In the genomic region with DNA sequence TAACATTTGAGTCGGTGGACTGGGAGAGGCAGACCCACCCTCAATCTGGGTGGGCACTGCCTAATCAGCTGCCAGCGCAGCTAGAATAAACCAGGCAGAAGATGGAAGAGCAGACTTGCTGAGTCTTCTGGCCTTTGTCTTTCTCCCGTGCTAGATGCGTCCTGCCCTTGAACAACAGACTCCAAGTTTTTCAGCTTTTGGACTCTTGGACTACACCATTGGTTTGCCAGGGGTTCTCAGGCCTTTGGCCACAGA, we compare ENCODE assay signal across 26 cellular contexts. TPM values are rescaled to one million over a fixed set of nuclear protein-coding genes. Genes with fewer than 3 reads are reported as not detected.
DNase-seq lines count a peak whose midpoint lies in the region; ATAC-seq, FAIRE-seq and TF ChIP-seq lines count a peak whose summit lies in the region.
"Had no signal": no experiment of that assay in that cellular context is flagged by ENCODE, and none has a peak within 500 bp of the region (broad histone marks: within the 10 kb centered on the region; RNA-seq: fewer than 3 reads in every experiment).

No MANE protein-coding gene starts in this region.

- H3K27ac Mint-ChIP-seq in endodermal cell: peak overlapping the region; percentile 4
- H3K27ac Mint-ChIP-seq in stimulated activated memory B cell treated with anti-CD40 and anti-IgM and Interleukin-4, amounts not matched to agents 10 μg/mL and 1 μg/mL and 100 μg/mL, for 72 hours: no peak overlapping the region
- H3K27ac Mint-ChIP-seq: B cell; CD4-positive, alpha-beta T cell; CD8-positive, alpha-beta T cell had no signal

- H2AFZ ChIP-seq in Loucy (ENCODE audit: low read length): no peak overlapping the region
- no peak overlapping the region for H2AFZ ChIP-seq in HepG2 (ENCODE audit: low read length)
- no peak overlapping the region for H2AFZ ChIP-seq in trophoblast cell (ENCODE audit: insufficient read depth, low read length, poor library complexity)

- H3K4me3 Mint-ChIP-seq in endodermal cell: no peak overlapping the region
- no peak overlapping the region for H3K4me3 Mint-ChIP-seq in stimulated activated memory B cell treated with anti-CD40 and anti-IgM and Interleukin-4, amounts not matched to agents 10 μg/mL and 1 μg/mL and 100 μg/mL, for 72 hours
- H3K4me3 Mint-ChIP-seq: B cell; CD4-positive, alpha-beta T cell; CD8-positive, alpha-beta T cell had no signal

- no peaks in the 10 kb centered on the region for H3K79me1 ChIP-seq in trophoblast cell (ENCODE audit: low read length)

- no peaks in the 10 kb centered on the region for H3K36me3 Mint-ChIP-seq in endodermal cell (ENCODE audit: low read depth)
- no peaks in the 10 kb centered on the region for H3K36me3 Mint-ChIP-seq in stimulated activated memory B cell treated with anti-CD40 and anti-IgM and Interleukin-4, amounts not matched to agents 10 μg/mL and 1 μg/mL and 100 μg/mL, for 72 hours
- H3K36me3 Mint-ChIP-seq: CD8-positive, alpha-beta T cell had no signal

- H3F3A ChIP-seq in Loucy (ENCODE audit: low read depth): 0 out of 2 replicates have a peak, but pooled peaks cover 5% of the 10 kb centered on the region

- TF ChIP-seq POLR2A in HepG2 (IDR thresholded peaks at IDR 0.05; ENCODE audit: insufficient read depth in 1 of 2, low read depth in 2 of 2, low read length in 2 of 2): no peak

- peaks cover 13% of the 10 kb centered on the region for H3K4me1 ChIP-seq in Loucy (ENCODE audit: insufficient read depth, low read length, poor library complexity, severe bottlenecking)
- H3K4me1 ChIP-seq in endodermal cell (ENCODE audit: control insufficient read depth, insufficient read depth, low read length): no peaks in the 10 kb centered on the region
- peaks cover 29% of the 10 kb centered on the region for H3K4me1 ChIP-seq in HepG2 (ENCODE audit: insufficient read depth, low read length)
- H3K4me1 ChIP-seq in trophoblast cell (ENCODE audit: control insufficient read depth in 1 of 2, insufficient read depth in 2 of 2, low read length in 2 of 2): no peaks in the 10 kb centered on the region
- H3K4me1 ChIP-seq: BLaER1 treated with 17β-estradiol and CSF1 and Interleukin-3, amounts not matched to agents 10 nM and 100 nM; Caco-2 had no signal

- H3K18ac ChIP-seq in trophoblast cell (ENCODE audit: low read length): no peak overlapping the region

- H3K4me2 ChIP-seq in Loucy (ENCODE audit: low read depth, low read length, poor library complexity, severe bottlenecking): peak overlapping the region; percentile 35
- H3K4me2 ChIP-seq in HepG2 (ENCODE audit: low read depth, low read length): peak overlapping the region; percentile 54
- H3K4me2 ChIP-seq in trophoblast cell (ENCODE audit: low read length): no peak overlapping the region
- H3K4me2 ChIP-seq: BLaER1 treated with 17β-estradiol and CSF1 and Interleukin-3, amounts not matched to agents 10 nM and 100 nM had no signal

- H3K27ac ChIP-seq in endodermal cell (ENCODE audit: low read depth, low read length) (no peak overlapping the region), HepG2 (ENCODE audit: extremely low read length, insufficient read depth, low read length) (no peak overlapping the region), trophoblast cell (ENCODE audit: low read depth, low read length) (no peak overlapping the region)
- H3K27ac ChIP-seq: BLaER1 treated with 17β-estradiol and CSF1 and Interleukin-3, amounts not matched to agents 10 nM and 100 nM; C4-2B had no signal

- in situ Hi-C loops in HepG2 (cut with HindIII; ENCODE audit: extremely low pct_ligation_motif_present, low pct_unique_long_range_greater_than_20kb): loop anchor here (25.0 kb wide), 1 partner anchor 990 kb away; the partner anchor contains the start of gene ETFBKMT

- peak overlapping the region; percentile 86 for H2AK5ac ChIP-seq in trophoblast cell (ENCODE audit: low read length)

- H3K79me2 ChIP-seq in Loucy (ENCODE audit: insufficient read depth, low read length): no peaks in the 10 kb centered on the region
- H3K79me2 ChIP-seq in HepG2 (ENCODE audit: insufficient read depth, low read length): no peaks in the 10 kb centered on the region
- H3K79me2 ChIP-seq in trophoblast cell (ENCODE audit: control insufficient read depth, insufficient read depth, low read length, poor library complexity): no peaks in the 10 kb centered on the region

- no TSS peak for BruUV-seq in HepG2 (replicated peaks; lab: Mats Ljungman, UMichigan)

- H3K27me3 ChIP-seq in Loucy (ENCODE audit: insufficient read depth, low read length, poor library complexity, severe bottlenecking) (no peaks in the 10 kb centered on the region), endodermal cell (ENCODE audit: control insufficient read depth, insufficient read depth, low read length, poor library complexity, severe bottlenecking) (no peaks in the 10 kb centered on the region), HepG2 (ENCODE audit: control insufficient read depth in 1 of 2, insufficient read depth in 2 of 2, low read length in 2 of 2) (no peaks in the 10 kb centered on the region), trophoblast cell (ENCODE audit: insufficient read depth, low read length) (no peaks in the 10 kb centered on the region)
- H3K27me3 ChIP-seq: BLaER1 treated with 17β-estradiol and CSF1 and Interleukin-3, amounts not matched to agents 10 nM and 100 nM had no signal

- TF ChIP-seq RAD21 in HepG2 (CRISPR knock-in tag; IDR thresholded peaks at IDR 0.05): no peak

- H3K9ac ChIP-seq in Loucy (ENCODE audit: low read depth, low read length, poor library complexity, severe bottlenecking): no peak overlapping the region
- no peak overlapping the region for H3K9ac ChIP-seq in endodermal cell (ENCODE audit: extremely low read depth, low read length, poor library complexity, severe bottlenecking)
- no peak overlapping the region for H3K9ac ChIP-seq in HepG2 (ENCODE audit: insufficient read depth, low read depth, low read length)
- H3K9ac ChIP-seq in trophoblast cell (ENCODE audit: low read length): no peak overlapping the region
- H3K9ac ChIP-seq: BLaER1 treated with 17β-estradiol and CSF1 and Interleukin-3, amounts not matched to agents 10 nM and 100 nM had no signal

- no peaks in the 10 kb centered on the region for H3K36me3 ChIP-seq in Loucy (ENCODE audit: insufficient read depth, low read length)
- H3K36me3 ChIP-seq in endodermal cell (ENCODE audit: control insufficient read depth, insufficient read depth, low read length): no peaks in the 10 kb centered on the region
- no peaks in the 10 kb centered on the region for H3K36me3 ChIP-seq in HepG2 (replicated peaks in 1 of 2; ENCODE audit: control insufficient read depth in 1 of 2, insufficient read depth in 2 of 2, low read length in 2 of 2)
- no peaks in the 10 kb centered on the region for H3K36me3 ChIP-seq in trophoblast cell (ENCODE audit: control insufficient read depth in 1 of 2, insufficient read depth in 2 of 2, low read length in 2 of 2)
- H3K36me3 ChIP-seq: BLaER1 treated with 17β-estradiol and CSF1 and Interleukin-3, amounts not matched to agents 10 nM and 100 nM had no signal

- no peak overlapping the region for H4K8ac ChIP-seq in trophoblast cell (ENCODE audit: low read depth, low read length)

- peak overlapping the region; percentile 8 for H2BK12ac ChIP-seq in trophoblast cell (ENCODE audit: low read length)

- no peak for DNase-seq in endodermal cell
- DNase-seq in HepG2 (ENCODE audit: low spot score): no peak
- no peak for DNase-seq in trophoblast cell
- no peak for DNase-seq in NCI-H1417 (lab: John Stamatoyannopoulos, UW)
- DNase-seq in GM10248 (ENCODE audit: extremely low spot score): no peak
- DNase-seq in HCEC 1CT: no peak
- DNase-seq: 8988T; ACHN; AML-193; Caco-2; Calu3; CD4-positive, alpha-beta T cell; CD8-positive, alpha-beta T cell; DMS79 treated with DMSO at 0.1 percent for 48 hours; GF-D8 had no signal

- no peak for TF ChIP-seq CTCF in Loucy (conservative IDR thresholded peaks at IDR 0.05; ENCODE audit: low read length)
- TF ChIP-seq CTCF in endodermal cell (conservative IDR thresholded peaks at IDR 0.05): no peak
- TF ChIP-seq CTCF in HepG2 (CRISPR knock-in tag; IDR thresholded peaks at IDR 0.05): no peak
- no peak for TF ChIP-seq CTCF in GM10248 (IDR thresholded peaks at IDR 0.05; ENCODE audit: control extremely low read depth, extremely low read depth, low read depth, missing control alignments)

- peaks cover 7% of the 10 kb centered on the region for H3K9me3 Mint-ChIP-seq in endodermal cell
- no peaks in the 10 kb centered on the region for H3K9me3 Mint-ChIP-seq in stimulated activated memory B cell treated with anti-CD40 and anti-IgM and Interleukin-4, amounts not matched to agents 10 μg/mL and 1 μg/mL and 100 μg/mL, for 72 hours
- H3K9me3 Mint-ChIP-seq: CD4-positive, alpha-beta T cell; CD8-positive, alpha-beta T cell had no signal

- no peaks in the 10 kb centered on the region for H3K27me3 Mint-ChIP-seq in endodermal cell (ENCODE audit: insufficient read depth)
- no peaks in the 10 kb centered on the region for H3K27me3 Mint-ChIP-seq in stimulated activated memory B cell treated with anti-CD40 and anti-IgM and Interleukin-4, amounts not matched to agents 10 μg/mL and 1 μg/mL and 100 μg/mL, for 72 hours
- H3K27me3 Mint-ChIP-seq: B cell; CD4-positive, alpha-beta T cell had no signal

- TF ChIP-seq EP300 in HepG2 (IDR thresholded peaks at IDR 0.05; ENCODE audit: low read depth in 2 of 2, low read length in 2 of 2) (no peak), HepG2 (CRISPR knock-in tag; IDR thresholded peaks at IDR 0.05; ENCODE audit: borderline replicate concordance) (no peak)

- no peak overlapping the region for H4K12ac ChIP-seq in trophoblast cell (ENCODE audit: low read depth, low read length)

- H3K4me3 ChIP-seq in Loucy (ENCODE audit: low read length, poor library complexity, severe bottlenecking) (no peak overlapping the region), endodermal cell (ENCODE audit: low read length) (no peak overlapping the region), HepG2 (replicated peaks in 1 of 3; ENCODE audit: insufficient read depth in 1 of 3, low read depth in 2 of 3, low read length in 3 of 3) (peak overlapping the region in 1 of 3 experiments; percentile 26; a peak in 2 of 6 replicates), trophoblast cell (ENCODE audit: low read depth, low read length) (no peak overlapping the region)
- H3K4me3 ChIP-seq: BLaER1 treated with 17β-estradiol and CSF1 and Interleukin-3, amounts not matched to agents 10 nM and 100 nM; GM12878 had no signal

- POLR2A ChIA-PET in HepG2 (lab: Yijun Ruan, JAX) (no interaction called here), GM10248 (lab: Yijun Ruan, JAX) (no interaction called here)

- H4K91ac ChIP-seq in trophoblast cell (ENCODE audit: low read depth, low read length): peak overlapping the region; percentile 19

- WGBS in endodermal cell (ENCODE audit: insufficient coverage in 1 of 2, insufficient read length in 1 of 2), 2 experiments: 95 to 96% methylated on average over 4 of the region's 4 CpGs
- WGBS in HepG2 (ENCODE audit: low lambda C conversion rate): 0% methylated on average over 2 of the region's 4 CpGs
- WGBS in trophoblast cell (ENCODE audit: extremely low coverage, insufficient coverage, insufficient read length): no CpG with 5 or more reads among the region's 4 CpGs

- CTCF ChIA-PET in HepG2 (lab: Yijun Ruan, JAX; ENCODE audit: low intra/inter-chr PET ratio, low total read pairs): no interaction called here
- CTCF ChIA-PET in GM10248 (lab: Yijun Ruan, JAX): interaction anchor here (1.5 kb wide), 1 partner anchor 1380 kb away, joined by 3 read pairs; no protein-coding TSS in a partner anchor

- intact Hi-C loops in HepG2 (cut with micrococcal nuclease; ENCODE audit: unreplicated experiment): no loop called here

- peaks cover 15% of the 10 kb centered on the region for H3K4me1 Mint-ChIP-seq in endodermal cell
- no peaks in the 10 kb centered on the region for H3K4me1 Mint-ChIP-seq in stimulated activated memory B cell treated with anti-CD40 and anti-IgM and Interleukin-4, amounts not matched to agents 10 μg/mL and 1 μg/mL and 100 μg/mL, for 72 hours
- H3K4me1 Mint-ChIP-seq: B cell had no signal

- H4K20me1 ChIP-seq in Loucy (ENCODE audit: insufficient read depth, low read length, poor library complexity, severe bottlenecking) (no peaks in the 10 kb centered on the region), HepG2 (ENCODE audit: insufficient read depth, low read length) (no peaks in the 10 kb centered on the region)
- H4K20me1 ChIP-seq: BLaER1 treated with 17β-estradiol and CSF1 and Interleukin-3, amounts not matched to agents 10 nM and 100 nM had no signal

- no peak for FAIRE-seq in HepG2 (lab: Jason Lieb, UNC)
- FAIRE-seq: A204.1, D721Med, G401.6, GM12878, GM12892, GM18507 had no signal

- H3K9me3 ChIP-seq in Loucy (ENCODE audit: insufficient read depth, low read depth, low read length) (no peaks in the 10 kb centered on the region), endodermal cell (ENCODE audit: control insufficient read depth, low read length) (no peaks in the 10 kb centered on the region), HepG2 (ENCODE audit: low read length) (no peaks in the 10 kb centered on the region), trophoblast cell (ENCODE audit: insufficient read depth, low read depth, low read length) (no peaks in the 10 kb centered on the region)
- H3K9me3 ChIP-seq: BLaER1 treated with 17β-estradiol and CSF1 and Interleukin-3, amounts not matched to agents 10 nM and 100 nM; Caco-2 had no signal

- no peak overlapping the region for H3K14ac ChIP-seq in trophoblast cell (ENCODE audit: low read length)

- H3K9me2 ChIP-seq in Loucy (replicated peaks; ENCODE audit: low read depth, low read length): no peaks in the 10 kb centered on the region

- H3K4ac ChIP-seq in trophoblast cell (ENCODE audit: low read depth, low read length): no peak overlapping the region

- H3K23ac ChIP-seq in trophoblast cell (ENCODE audit: low read length): no peak overlapping the region

- no peak overlapping the region for H2BK5ac ChIP-seq in trophoblast cell (ENCODE audit: low read depth, low read length, poor library complexity)

- peak; percentile 13; the same call in 2 of the 3 replicates for ATAC-seq in HepG2
- ATAC-seq in stimulated activated memory B cell treated with anti-CD40 and anti-IgM and Interleukin-4, amounts not matched to agents 10 μg/mL and 1 μg/mL and 100 μg/mL, for 72 hours: no peak
- ATAC-seq: CD8-positive, alpha-beta T cell; GM12878 had no signal

- H2BK120ac ChIP-seq in trophoblast cell (ENCODE audit: insufficient read depth, low read length, poor library complexity): no peak overlapping the region

RNA-seq across cellular contexts. Expression of gene DNM1L, which starts 27.2 kb away (rescaled TPM):
- total RNA-seq in endodermal cell (100 to 1,000 TPM; 100 to 156 TPM), HepG2 (2016; rRNA removed; fragmentation: Illumina TruSeq; extraction: Trizol) (65.8 and 81.5 TPM in 2 replicates)
- 74.7 TPM for polyA plus RNA-seq in endodermal cell (2013, experiment 1 of 2)
- polyA plus RNA-seq in endodermal cell (2013, experiment 2 of 2): 74.6 TPM
- 16.4 and 16.7 TPM in 2 replicates for total RNA-seq in HepG2 (2016; cell fraction: cytosol; rRNA removed; fragmentation: Illumina TruSeq; extraction: Trizol; ENCODE audit: low read depth)
- total RNA-seq in HepG2 (2016; cell fraction: insoluble cytoplasmic fraction; rRNA removed; fragmentation: Illumina TruSeq; extraction: Trizol): 66.9 and 77.1 TPM in 2 replicates
- total RNA-seq in HepG2 (2016; cell fraction: membrane; rRNA removed; fragmentation: Illumina TruSeq; extraction: Trizol): 33.0 and 34.1 TPM in 2 replicates
- 93.6 and 102 TPM in 2 replicates for total RNA-seq in HepG2 (2016; cell fraction: nucleus; rRNA removed; fragmentation: Illumina TruSeq; extraction: Trizol)
- polyA plus RNA-seq in HepG2 (2011; rRNA removed): 27.6 and 35.9 TPM in 2 replicates
- polyA plus RNA-seq in HepG2 (2011; cell fraction: cytosol; rRNA removed): 17.1 and 19.6 TPM in 2 replicates
- polyA plus RNA-seq in HepG2 (2011; cell fraction: nucleus; rRNA removed): 45.6 and 50.3 TPM in 2 replicates
- 31.7 and 34.0 TPM in 2 replicates for polyA plus RNA-seq in HepG2 (2012)
- 7.5 and 7.7 TPM in 2 replicates for polyA plus RNA-seq in HepG2 (2016; cell fraction: cytosol; fragmentation: Illumina TruSeq; extraction: Trizol; ENCODE audit: low read depth)
- polyA plus RNA-seq in HepG2 (2016; cell fraction: insoluble cytoplasmic fraction; fragmentation: Illumina TruSeq; extraction: Trizol; ENCODE audit: low read depth): 55.5 and 58.0 TPM in 2 replicates
- 14.1 and 16.7 TPM in 2 replicates for polyA plus RNA-seq in HepG2 (2016; cell fraction: membrane; fragmentation: Illumina TruSeq; extraction: Trizol; ENCODE audit: low read depth)
- polyA plus RNA-seq in HepG2 (2016; cell fraction: nucleus; fragmentation: Illumina TruSeq; extraction: Trizol; ENCODE audit: insufficient read depth, low read depth): 101 and 106 TPM in 2 replicates
- polyA minus RNA-seq in HepG2 (2011; rRNA and poly(A)+ RNA removed; ENCODE audit: low replicate concordance): 27.7 and 48.7 TPM in 2 replicates
- 21.5 and 25.1 TPM in 2 replicates for polyA minus RNA-seq in HepG2 (2011; cell fraction: cytosol; rRNA and poly(A)+ RNA removed)
- polyA minus RNA-seq in HepG2 (2011; cell fraction: nucleus; rRNA and poly(A)+ RNA removed): 142 and 152 TPM in 2 replicates
- polyA plus RNA-seq in trophoblast cell (2013): 56.1 and 56.4 TPM in 2 replicates
